In genomic region chr9:15736569-15736968, GRCh38 we compare ENCODE assay signal across 31 cellular contexts.
"Had no signal": no experiment of that assay in that cellular context is flagged by ENCODE, and none has a peak within 500 bp of the region (broad histone marks: within the 10 kb centered on the region; RNA-seq: fewer than 3 reads in every experiment).

No MANE protein-coding gene starts in this region.

- H3K4me3 Mint-ChIP-seq: immature natural killer cell; mesothelial cell of epicardium; naive B cell; natural killer cell; nephron progenitor cell; neural progenitor cell; stimulated activated naive B cell treated with anti-CD40 and anti-IgM and Interleukin-4, amounts not matched to agents 10 μg/mL and 1 μg/mL and 100 μg/mL, for 72 hours had no signal

- H3K4me1 ChIP-seq: neural progenitor cell, parathyroid adenoma, right atrium auricular region, right lobe of liver, stomach, testis, upper lobe of right lung had no signal

- ATAC-seq: left colon; natural killer cell; right lobe of liver; stimulated activated naive B cell treated with anti-CD40 and anti-IgM and Interleukin-4, amounts not matched to agents 10 μg/mL and 1 μg/mL and 100 μg/mL, for 72 hours; stimulated activated naive CD8-positive, alpha-beta T cell treated with anti-CD3 and anti-CD28 coated beads, Interleukin-15, Interleukin-2, amounts not matched to agents 100 U/mL and 50 U/mL, for 24 hours; upper lobe of right lung had no signal

- H2AFZ ChIP-seq: neural progenitor cell, parathyroid adenoma had no signal

- H3K36me3 Mint-ChIP-seq: naive B cell; natural killer cell; neural progenitor cell; stimulated activated naive B cell treated with anti-CD40 and anti-IgM and Interleukin-4, amounts not matched to agents 10 μg/mL and 1 μg/mL and 100 μg/mL, for 72 hours had no signal

- H3K79me2 ChIP-seq: parathyroid adenoma had no signal

- H3K27ac ChIP-seq: left ventricle myocardium inferior, neural progenitor cell, neutrophil, parathyroid adenoma, right atrium auricular region, right lobe of liver, stomach, testis, tibial artery, upper lobe of right lung had no signal

- FAIRE-seq: islet of Langerhans, kidney, urothelium cell line had no signal

- H3K4me2 ChIP-seq: neural progenitor cell had no signal

- H3K27me3 ChIP-seq: neural progenitor cell, neutrophil, right atrium auricular region, right lobe of liver, stomach, testis, tibial artery, upper lobe of right lung had no signal

- H3K4me3 ChIP-seq: left ventricle myocardium inferior, lung, neural progenitor cell, right atrium auricular region, right lobe of liver, smooth muscle cell, stomach, testis, tibial artery, upper lobe of right lung had no signal

- H3K36me3 ChIP-seq: left ventricle myocardium inferior, neural progenitor cell, neutrophil, right atrium auricular region, right lobe of liver, stomach, tibial artery, upper lobe of right lung had no signal

- H3K27ac Mint-ChIP-seq: immature natural killer cell; naive B cell; natural killer cell; nephron progenitor cell; neural progenitor cell; stimulated activated naive B cell treated with anti-CD40 and anti-IgM and Interleukin-4, amounts not matched to agents 10 μg/mL and 1 μg/mL and 100 μg/mL, for 72 hours had no signal

- H3K27me3 Mint-ChIP-seq: naive B cell; stimulated activated naive B cell treated with anti-CD40 and anti-IgM and Interleukin-4, amounts not matched to agents 10 μg/mL and 1 μg/mL and 100 μg/mL, for 72 hours had no signal

- H3K9me3 ChIP-seq: left ventricle myocardium inferior, neutrophil, right atrium auricular region, right lobe of liver, stomach, testis, tibial artery, upper lobe of right lung had no signal

- H3K9me3 Mint-ChIP-seq: nephron progenitor cell had no signal

- H3K4me1 Mint-ChIP-seq: immature natural killer cell; naive B cell; natural killer cell; stimulated activated naive B cell treated with anti-CD40 and anti-IgM and Interleukin-4, amounts not matched to agents 10 μg/mL and 1 μg/mL and 100 μg/mL, for 72 hours had no signal

- DNase-seq: hypothalamus; immature natural killer cell; kidney; left colon; left ventricle myocardium inferior; mesendoderm; naive B cell; natural killer cell; nephron progenitor cell; occipital lobe; right lobe of liver; stimulated activated CD4-positive, alpha-beta T cell treated with anti-CD3 and anti-CD28 coated beads, Interleukin-1b, Interleukin-23, amount 100 ng/mL, for 48 hours; stimulated activated CD4-positive, alpha-beta T cell treated with anti-CD3 and anti-CD28 coated beads, Interleukin-2, amount 100 ng/mL, for 48 hours; stimulated activated CD4-positive, alpha-beta T cell treated with anti-CD3 and anti-CD28 coated beads, Interleukin-4, amount 100 ng/mL, for 4 hours; stimulated activated CD8-positive, alpha-beta memory T cell treated with anti-CD3 and anti-CD28 coated beads, Interleukin-4, amount 100 ng/mL, for 48 hours; stimulated activated naive B cell treated with anti-CD40 and anti-IgM and Interleukin-4, amounts not matched to agents 10 μg/mL and 1 μg/mL and 100 μg/mL, for 72 hours; stimulated activated naive CD8-positive, alpha-beta T cell treated with anti-CD3 and anti-CD28 coated beads, Interleukin-15, Interleukin-2, amounts not matched to agents 100 U/mL and 50 U/mL, for 24 hours; stomach; testis; tibial artery; trophoblast cell; upper lobe of right lung had no signal

- H3K9ac ChIP-seq: neural progenitor cell, parathyroid adenoma had no signal
